Comparison of ENCODE assay signal across 1 cellular context in the genomic region with DNA sequence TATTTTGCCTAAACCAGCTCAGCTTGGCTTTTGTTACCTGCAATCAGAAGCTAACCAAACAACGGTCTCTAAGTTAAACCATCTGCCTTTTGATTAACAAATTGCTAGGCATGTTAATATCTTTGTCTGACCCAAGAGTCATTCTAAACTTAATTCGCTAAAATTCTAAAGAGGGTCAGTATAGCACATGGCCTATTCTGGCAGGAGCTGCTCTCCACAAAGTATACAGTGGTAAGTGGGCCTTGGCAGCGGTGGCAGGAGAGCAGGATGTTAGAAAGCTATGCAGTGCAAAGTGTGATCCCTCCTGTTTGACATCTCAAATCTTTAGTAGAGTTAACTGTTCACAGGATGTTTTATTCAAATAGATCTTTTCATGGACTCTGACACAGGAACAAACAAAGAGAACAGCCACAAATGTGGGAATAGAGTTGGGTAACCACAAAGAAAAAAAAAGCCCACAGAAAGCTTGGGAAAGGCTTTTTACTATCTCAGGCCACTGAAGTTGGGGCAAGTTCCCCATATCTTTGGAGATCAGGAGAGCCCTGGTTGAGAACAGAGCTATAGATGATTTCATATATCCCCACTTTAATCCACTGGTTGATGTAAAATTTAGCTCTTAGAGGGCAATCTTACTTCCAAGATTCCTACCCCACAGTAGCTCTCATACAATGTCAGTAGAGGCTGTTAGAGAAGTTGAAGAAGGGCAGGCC.
TF ChIP-seq lines count a peak whose summit lies in the region.

No MANE protein-coding gene starts in this region.

TF ChIP-seq in HepG2, 621 proteins besides CTCF, POLR2A, EP300 and RAD21 (continues in another document):
- no peak for TF ChIP-seq ZNF496 (CRISPR knock-in tag; IDR thresholded peaks at IDR 0.05; ENCODE audit: insufficient replicate concordance)
- TF ChIP-seq, protein P1, sequence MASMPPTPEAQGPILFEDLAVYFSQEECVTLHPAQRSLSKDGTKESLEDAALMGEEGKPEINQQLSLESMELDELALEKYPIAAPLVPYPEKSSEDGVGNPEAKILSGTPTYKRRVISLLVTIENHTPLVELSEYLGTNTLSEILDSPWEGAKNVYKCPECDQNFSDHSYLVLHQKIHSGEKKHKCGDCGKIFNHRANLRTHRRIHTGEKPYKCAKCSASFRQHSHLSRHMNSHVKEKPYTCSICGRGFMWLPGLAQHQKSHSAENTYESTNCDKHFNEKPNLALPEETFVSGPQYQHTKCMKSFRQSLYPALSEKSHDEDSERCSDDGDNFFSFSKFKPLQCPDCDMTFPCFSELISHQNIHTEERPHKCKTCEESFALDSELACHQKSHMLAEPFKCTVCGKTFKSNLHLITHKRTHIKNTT (CRISPR knock-in tag; IDR thresholded peaks at IDR 0.05), result no peak
- TF ChIP-seq CREM (IDR thresholded peaks at IDR 0.05), result peak; percentile 85
- TF ChIP-seq CREM (CRISPR knock-in tag; IDR thresholded peaks at IDR 0.05), result no peak
- peak; percentile 95 for TF ChIP-seq ZNF644 (CRISPR knock-in tag; IDR thresholded peaks at IDR 0.05; ENCODE audit: low read depth)
- TF ChIP-seq, protein P2, sequence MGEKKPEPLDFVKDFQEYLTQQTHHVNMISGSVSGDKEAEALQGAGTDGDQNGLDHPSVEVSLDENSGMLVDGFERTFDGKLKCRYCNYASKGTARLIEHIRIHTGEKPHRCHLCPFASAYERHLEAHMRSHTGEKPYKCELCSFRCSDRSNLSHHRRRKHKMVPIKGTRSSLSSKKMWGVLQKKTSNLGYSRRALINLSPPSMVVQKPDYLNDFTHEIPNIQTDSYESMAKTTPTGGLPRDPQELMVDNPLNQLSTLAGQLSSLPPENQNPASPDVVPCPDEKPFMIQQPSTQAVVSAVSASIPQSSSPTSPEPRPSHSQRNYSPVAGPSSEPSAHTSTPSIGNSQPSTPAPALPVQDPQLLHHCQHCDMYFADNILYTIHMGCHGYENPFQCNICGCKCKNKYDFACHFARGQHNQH (CRISPR knock-in tag; IDR thresholded peaks at IDR 0.05), result 0 out of 2 replicates have a peak, but pooled peaks have one; percentile 41
- TF ChIP-seq, protein P3, sequence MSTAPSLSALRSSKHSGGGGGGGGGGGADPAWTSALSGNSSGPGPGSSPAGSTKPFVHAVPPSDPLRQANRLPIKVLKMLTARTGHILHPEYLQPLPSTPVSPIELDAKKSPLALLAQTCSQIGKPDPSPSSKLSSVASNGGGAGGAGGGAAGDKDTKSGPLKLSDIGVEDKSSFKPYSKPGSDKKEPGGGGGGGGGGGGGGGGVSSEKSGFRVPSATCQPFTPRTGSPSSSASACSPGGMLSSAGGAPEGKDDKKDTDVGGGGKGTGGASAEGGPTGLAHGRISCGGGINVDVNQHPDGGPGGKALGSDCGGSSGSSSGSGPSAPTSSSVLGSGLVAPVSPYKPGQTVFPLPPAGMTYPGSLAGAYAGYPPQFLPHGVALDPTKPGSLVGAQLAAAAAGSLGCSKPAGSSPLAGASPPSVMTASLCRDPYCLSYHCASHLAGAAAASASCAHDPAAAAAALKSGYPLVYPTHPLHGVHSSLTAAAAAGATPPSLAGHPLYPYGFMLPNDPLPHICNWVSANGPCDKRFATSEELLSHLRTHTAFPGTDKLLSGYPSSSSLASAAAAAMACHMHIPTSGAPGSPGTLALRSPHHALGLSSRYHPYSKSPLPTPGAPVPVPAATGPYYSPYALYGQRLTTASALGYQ (CRISPR knock-in tag; IDR thresholded peaks at IDR 0.05), result peak; percentile 82
- TF ChIP-seq, protein P4, sequence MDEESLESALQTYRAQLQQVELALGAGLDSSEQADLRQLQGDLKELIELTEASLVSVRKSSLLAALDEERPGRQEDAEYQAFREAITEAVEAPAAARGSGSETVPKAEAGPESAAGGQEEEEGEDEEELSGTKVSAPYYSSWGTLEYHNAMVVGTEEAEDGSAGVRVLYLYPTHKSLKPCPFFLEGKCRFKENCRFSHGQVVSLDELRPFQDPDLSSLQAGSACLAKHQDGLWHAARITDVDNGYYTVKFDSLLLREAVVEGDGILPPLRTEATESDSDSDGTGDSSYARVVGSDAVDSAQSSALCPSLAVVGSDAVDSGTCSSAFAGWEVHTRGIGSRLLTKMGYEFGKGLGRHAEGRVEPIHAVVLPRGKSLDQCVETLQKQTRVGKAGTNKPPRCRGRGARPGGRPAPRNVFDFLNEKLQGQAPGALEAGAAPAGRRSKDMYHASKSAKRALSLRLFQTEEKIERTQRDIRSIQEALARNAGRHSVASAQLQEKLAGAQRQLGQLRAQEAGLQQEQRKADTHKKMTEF (CRISPR knock-in tag; IDR thresholded peaks at IDR 0.05), result peak; percentile 88; the same call in 1 of the 2 replicates
- no peak for TF ChIP-seq ARNT2 (CRISPR knock-in tag; IDR thresholded peaks at IDR 0.05; ENCODE audit: low read depth)
- no peak; the same call in 1 of the 2 replicates for TF ChIP-seq ISX (CRISPR knock-in tag; conservative IDR thresholded peaks at IDR 0.05)
- TF ChIP-seq, protein P5, sequence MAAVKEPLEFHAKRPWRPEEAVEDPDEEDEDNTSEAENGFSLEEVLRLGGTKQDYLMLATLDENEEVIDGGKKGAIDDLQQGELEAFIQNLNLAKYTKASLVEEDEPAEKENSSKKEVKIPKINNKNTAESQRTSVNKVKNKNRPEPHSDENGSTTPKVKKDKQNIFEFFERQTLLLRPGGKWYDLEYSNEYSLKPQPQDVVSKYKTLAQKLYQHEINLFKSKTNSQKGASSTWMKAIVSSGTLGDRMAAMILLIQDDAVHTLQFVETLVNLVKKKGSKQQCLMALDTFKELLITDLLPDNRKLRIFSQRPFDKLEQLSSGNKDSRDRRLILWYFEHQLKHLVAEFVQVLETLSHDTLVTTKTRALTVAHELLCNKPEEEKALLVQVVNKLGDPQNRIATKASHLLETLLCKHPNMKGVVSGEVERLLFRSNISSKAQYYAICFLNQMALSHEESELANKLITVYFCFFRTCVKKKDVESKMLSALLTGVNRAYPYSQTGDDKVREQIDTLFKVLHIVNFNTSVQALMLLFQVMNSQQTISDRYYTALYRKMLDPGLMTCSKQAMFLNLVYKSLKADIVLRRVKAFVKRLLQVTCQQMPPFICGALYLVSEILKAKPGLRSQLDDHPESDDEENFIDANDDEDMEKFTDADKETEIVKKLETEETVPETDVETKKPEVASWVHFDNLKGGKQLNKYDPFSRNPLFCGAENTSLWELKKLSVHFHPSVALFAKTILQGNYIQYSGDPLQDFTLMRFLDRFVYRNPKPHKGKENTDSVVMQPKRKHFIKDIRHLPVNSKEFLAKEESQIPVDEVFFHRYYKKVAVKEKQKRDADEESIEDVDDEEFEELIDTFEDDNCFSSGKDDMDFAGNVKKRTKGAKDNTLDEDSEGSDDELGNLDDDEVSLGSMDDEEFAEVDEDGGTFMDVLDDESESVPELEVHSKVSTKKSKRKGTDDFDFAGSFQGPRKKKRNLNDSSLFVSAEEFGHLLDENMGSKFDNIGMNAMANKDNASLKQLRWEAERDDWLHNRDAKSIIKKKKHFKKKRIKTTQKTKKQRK (IDR thresholded peaks at IDR 0.05; ENCODE audit: low read length), result no peak
- TF ChIP-seq, protein P6, sequence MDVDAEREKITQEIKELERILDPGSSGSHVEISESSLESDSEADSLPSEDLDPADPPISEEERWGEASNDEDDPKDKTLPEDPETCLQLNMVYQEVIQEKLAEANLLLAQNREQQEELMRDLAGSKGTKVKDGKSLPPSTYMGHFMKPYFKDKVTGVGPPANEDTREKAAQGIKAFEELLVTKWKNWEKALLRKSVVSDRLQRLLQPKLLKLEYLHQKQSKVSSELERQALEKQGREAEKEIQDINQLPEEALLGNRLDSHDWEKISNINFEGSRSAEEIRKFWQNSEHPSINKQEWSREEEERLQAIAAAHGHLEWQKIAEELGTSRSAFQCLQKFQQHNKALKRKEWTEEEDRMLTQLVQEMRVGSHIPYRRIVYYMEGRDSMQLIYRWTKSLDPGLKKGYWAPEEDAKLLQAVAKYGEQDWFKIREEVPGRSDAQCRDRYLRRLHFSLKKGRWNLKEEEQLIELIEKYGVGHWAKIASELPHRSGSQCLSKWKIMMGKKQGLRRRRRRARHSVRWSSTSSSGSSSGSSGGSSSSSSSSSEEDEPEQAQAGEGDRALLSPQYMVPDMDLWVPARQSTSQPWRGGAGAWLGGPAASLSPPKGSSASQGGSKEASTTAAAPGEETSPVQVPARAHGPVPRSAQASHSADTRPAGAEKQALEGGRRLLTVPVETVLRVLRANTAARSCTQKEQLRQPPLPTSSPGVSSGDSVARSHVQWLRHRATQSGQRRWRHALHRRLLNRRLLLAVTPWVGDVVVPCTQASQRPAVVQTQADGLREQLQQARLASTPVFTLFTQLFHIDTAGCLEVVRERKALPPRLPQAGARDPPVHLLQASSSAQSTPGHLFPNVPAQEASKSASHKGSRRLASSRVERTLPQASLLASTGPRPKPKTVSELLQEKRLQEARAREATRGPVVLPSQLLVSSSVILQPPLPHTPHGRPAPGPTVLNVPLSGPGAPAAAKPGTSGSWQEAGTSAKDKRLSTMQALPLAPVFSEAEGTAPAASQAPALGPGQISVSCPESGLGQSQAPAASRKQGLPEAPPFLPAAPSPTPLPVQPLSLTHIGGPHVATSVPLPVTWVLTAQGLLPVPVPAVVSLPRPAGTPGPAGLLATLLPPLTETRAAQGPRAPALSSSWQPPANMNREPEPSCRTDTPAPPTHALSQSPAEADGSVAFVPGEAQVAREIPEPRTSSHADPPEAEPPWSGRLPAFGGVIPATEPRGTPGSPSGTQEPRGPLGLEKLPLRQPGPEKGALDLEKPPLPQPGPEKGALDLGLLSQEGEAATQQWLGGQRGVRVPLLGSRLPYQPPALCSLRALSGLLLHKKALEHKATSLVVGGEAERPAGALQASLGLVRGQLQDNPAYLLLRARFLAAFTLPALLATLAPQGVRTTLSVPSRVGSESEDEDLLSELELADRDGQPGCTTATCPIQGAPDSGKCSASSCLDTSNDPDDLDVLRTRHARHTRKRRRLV (CRISPR knock-in tag; IDR thresholded peaks at IDR 0.05), result peak; percentile 35; the same call in 1 of the 2 replicates
- TF ChIP-seq, protein P7, sequence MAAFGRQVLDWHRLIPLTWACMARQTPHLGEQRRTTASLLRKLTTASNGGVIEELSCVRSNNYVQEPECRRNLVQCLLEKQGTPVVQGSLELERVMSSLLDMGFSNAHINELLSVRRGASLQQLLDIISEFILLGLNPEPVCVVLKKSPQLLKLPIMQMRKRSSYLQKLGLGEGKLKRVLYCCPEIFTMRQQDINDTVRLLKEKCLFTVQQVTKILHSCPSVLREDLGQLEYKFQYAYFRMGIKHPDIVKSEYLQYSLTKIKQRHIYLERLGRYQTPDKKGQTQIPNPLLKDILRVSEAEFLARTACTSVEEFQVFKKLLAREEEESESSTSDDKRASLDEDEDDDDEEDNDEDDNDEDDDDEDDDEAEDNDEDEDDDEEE (CRISPR knock-in tag; IDR thresholded peaks at IDR 0.05), result no peak
- peak; percentile 93 for TF ChIP-seq HDAC1 (CRISPR knock-in tag; IDR thresholded peaks at IDR 0.05)
- TF ChIP-seq, protein P8, sequence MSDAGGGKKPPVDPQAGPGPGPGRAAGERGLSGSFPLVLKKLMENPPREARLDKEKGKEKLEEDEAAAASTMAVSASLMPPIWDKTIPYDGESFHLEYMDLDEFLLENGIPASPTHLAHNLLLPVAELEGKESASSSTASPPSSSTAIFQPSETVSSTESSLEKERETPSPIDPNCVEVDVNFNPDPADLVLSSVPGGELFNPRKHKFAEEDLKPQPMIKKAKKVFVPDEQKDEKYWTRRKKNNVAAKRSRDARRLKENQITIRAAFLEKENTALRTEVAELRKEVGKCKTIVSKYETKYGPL (CRISPR knock-in tag; IDR thresholded peaks at IDR 0.05), result 0 out of 2 replicates have a peak, but pooled peaks have one; percentile 60
- no peak for TF ChIP-seq STAG1 (CRISPR knock-in tag; IDR thresholded peaks at IDR 0.05)
- no peak for TF ChIP-seq MATR3 (CRISPR knock-in tag; IDR thresholded peaks at IDR 0.05)
- no peak for TF ChIP-seq ZNF7 (CRISPR knock-in tag; IDR thresholded peaks at IDR 0.05)
- peak; percentile 80 for TF ChIP-seq SALL1 (CRISPR knock-in tag; IDR thresholded peaks at IDR 0.05)
- TF ChIP-seq, protein P9, sequence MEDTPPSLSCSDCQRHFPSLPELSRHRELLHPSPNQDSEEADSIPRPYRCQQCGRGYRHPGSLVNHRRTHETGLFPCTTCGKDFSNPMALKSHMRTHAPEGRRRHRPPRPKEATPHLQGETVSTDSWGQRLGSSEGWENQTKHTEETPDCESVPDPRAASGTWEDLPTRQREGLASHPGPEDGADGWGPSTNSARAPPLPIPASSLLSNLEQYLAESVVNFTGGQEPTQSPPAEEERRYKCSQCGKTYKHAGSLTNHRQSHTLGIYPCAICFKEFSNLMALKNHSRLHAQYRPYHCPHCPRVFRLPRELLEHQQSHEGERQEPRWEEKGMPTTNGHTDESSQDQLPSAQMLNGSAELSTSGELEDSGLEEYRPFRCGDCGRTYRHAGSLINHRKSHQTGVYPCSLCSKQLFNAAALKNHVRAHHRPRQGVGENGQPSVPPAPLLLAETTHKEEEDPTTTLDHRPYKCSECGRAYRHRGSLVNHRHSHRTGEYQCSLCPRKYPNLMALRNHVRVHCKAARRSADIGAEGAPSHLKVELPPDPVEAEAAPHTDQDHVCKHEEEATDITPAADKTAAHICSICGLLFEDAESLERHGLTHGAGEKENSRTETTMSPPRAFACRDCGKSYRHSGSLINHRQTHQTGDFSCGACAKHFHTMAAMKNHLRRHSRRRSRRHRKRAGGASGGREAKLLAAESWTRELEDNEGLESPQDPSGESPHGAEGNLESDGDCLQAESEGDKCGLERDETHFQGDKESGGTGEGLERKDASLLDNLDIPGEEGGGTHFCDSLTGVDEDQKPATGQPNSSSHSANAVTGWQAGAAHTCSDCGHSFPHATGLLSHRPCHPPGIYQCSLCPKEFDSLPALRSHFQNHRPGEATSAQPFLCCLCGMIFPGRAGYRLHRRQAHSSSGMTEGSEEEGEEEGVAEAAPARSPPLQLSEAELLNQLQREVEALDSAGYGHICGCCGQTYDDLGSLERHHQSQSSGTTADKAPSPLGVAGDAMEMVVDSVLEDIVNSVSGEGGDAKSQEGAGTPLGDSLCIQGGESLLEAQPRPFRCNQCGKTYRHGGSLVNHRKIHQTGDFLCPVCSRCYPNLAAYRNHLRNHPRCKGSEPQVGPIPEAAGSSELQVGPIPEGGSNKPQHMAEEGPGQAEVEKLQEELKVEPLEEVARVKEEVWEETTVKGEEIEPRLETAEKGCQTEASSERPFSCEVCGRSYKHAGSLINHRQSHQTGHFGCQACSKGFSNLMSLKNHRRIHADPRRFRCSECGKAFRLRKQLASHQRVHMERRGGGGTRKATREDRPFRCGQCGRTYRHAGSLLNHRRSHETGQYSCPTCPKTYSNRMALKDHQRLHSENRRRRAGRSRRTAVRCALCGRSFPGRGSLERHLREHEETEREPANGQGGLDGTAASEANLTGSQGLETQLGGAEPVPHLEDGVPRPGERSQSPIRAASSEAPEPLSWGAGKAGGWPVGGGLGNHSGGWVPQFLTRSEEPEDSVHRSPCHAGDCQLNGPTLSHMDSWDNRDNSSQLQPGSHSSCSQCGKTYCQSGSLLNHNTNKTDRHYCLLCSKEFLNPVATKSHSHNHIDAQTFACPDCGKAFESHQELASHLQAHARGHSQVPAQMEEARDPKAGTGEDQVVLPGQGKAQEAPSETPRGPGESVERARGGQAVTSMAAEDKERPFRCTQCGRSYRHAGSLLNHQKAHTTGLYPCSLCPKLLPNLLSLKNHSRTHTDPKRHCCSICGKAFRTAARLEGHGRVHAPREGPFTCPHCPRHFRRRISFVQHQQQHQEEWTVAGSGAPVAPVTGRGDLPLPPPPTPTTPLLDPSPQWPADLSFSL (CRISPR knock-in tag; IDR thresholded peaks at IDR 0.05), result no peak; the same call in 1 of the 2 replicates
- no peak for TF ChIP-seq ZFP37 (CRISPR knock-in tag; IDR thresholded peaks at IDR 0.05; ENCODE audit: borderline replicate concordance)
- no peak for TF ChIP-seq SYNCRIP (IDR thresholded peaks at IDR 0.05; ENCODE audit: insufficient read depth, low read depth, low read length)
- TF ChIP-seq ZNF10 (CRISPR knock-in tag; IDR thresholded peaks at IDR 0.05; ENCODE audit: borderline replicate concordance, low read depth), result no peak
- TF ChIP-seq, protein P10, sequence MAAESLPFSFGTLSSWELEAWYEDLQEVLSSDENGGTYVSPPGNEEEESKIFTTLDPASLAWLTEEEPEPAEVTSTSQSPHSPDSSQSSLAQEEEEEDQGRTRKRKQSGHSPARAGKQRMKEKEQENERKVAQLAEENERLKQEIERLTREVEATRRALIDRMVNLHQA (CRISPR knock-in tag; IDR thresholded peaks at IDR 0.05), result no peak; the same call in 1 of the 2 replicates
